ENCODE assay signal across 11 cellular contexts in the genomic region with DNA sequence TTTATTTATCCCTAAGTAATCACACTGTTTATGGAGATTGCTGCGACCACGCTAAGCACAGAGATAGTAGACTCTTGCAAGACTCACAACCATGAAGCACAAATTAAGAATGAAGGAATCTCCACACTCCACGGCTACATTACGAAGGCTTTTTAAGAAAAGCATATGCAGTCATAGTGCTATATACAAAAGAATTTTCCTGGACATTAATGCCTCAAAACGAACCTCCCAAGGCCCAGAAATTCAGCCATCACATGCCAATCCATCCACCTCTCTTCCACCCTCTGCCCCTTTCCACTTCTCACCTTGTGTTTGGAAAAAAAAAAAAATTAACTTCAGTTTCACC.
DNase-seq lines count a peak whose midpoint lies in the region; ATAC-seq and TF ChIP-seq lines count a peak whose summit lies in the region.
"Had no signal": no experiment of that assay in that cellular context is flagged by ENCODE, and none has a peak within 500 bp of the region (broad histone marks: within the 10 kb centered on the region; RNA-seq: fewer than 3 reads in every experiment).

No MANE protein-coding gene starts in this region.

- H3K27me3 ChIP-seq in right cardiac atrium (ENCODE audit: control insufficient read depth, insufficient read depth), result no peaks in the 10 kb centered on the region

- H3K27ac ChIP-seq in angular gyrus (ENCODE audit: low read depth, low read length) (peak overlapping the region; percentile 98), right cardiac atrium (ENCODE audit: low read length) (peak overlapping the region; percentile 90)

- no peak for ATAC-seq in right cardiac atrium

- no peak for TF ChIP-seq CTCF in AG09309 (IDR thresholded peaks at IDR 0.05; ENCODE audit: control insufficient read depth, insufficient read depth, low read depth, low read length, missing control alignments)

- H3K9me3 ChIP-seq in right cardiac atrium (ENCODE audit: control insufficient read depth, low read length), result no peaks in the 10 kb centered on the region

- H3K4me1 ChIP-seq in right cardiac atrium (ENCODE audit: control insufficient read depth, insufficient read depth, low read length), result no peaks in the 10 kb centered on the region

- H3K4me3 ChIP-seq in AG09309 (ENCODE audit: control insufficient read depth, low read depth, low read length), result peak overlapping the region; percentile 38
- peak overlapping the region; percentile 51 for H3K4me3 ChIP-seq in right cardiac atrium (ENCODE audit: low read length)

- WGBS in right cardiac atrium, result 36% methylated on average over 5 of the region's 5 CpGs

- no peak for DNase-seq in AG09309 (ENCODE audit: low read depth)
- no peak for DNase-seq in right cardiac atrium
- peak; percentile 29 for DNase-seq in retina
- no peak for DNase-seq in COLO829 (ENCODE audit: low spot score)
- DNase-seq in NCI-H2171 treated with DMSO at 0.1 percent for 48 hours (lab: John Stamatoyannopoulos, UW), result no peak
- DNase-seq in activated CD4-positive, alpha-beta T cell treated with anti-CD3 and anti-CD28 coated beads, Interleukin-2, amount 50 U/mL, for 48 hours, result no peak
- no peak for DNase-seq in LoVo (ENCODE audit: low spot score)
- DNase-seq: MV-4-11, NCI-H774, T-helper 9 cell had no signal

- intact Hi-C loops in right cardiac atrium (cut with DNase I), result loop anchor here in 2 of 4 donors (10.0 kb wide), 2 partner anchors 56 to 76 kb away; no protein-coding TSS in a partner anchor
